ENCODE assay signal across 1 cellular context in the genomic region with DNA sequence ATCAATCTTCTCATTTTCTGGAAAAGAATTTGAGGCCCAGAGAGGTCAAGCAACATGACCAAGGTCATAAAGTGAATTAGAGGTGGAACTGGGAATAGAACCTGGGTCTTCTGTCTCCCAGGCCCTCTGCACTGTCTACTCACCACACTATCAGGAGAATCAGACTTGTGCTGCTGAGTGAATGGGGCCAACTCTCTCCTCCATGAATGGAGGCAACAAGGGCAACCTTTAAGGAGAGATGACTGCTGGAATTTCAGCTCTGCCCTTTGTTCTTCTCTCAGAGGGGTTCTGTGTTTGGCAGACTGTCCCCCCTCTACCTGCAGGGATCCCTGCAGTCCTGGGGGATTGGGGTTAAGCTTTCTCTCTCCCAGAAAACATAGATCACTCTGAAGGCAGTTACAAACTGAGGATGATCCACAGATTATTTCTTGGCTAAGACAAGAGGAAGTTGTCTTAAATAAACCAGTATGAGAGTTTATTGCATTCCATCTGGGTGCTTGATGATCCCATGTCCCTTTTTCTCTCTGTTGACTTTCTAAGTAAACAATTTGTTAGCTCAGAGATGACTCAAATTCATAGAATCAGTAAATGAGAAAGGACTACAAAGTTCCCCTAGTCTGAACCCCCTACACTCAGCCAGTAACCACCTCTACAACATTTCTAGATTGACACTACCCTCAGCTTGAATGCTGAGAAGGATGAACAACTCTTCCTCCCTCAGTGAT.
TF ChIP-seq lines count a peak whose summit lies in the region.

No MANE protein-coding gene starts in this region.

TF ChIP-seq in GM23338, 12 proteins besides CTCF, POLR2A, EP300 and RAD21 (continued from another document):
- TF ChIP-seq, protein P1, sequence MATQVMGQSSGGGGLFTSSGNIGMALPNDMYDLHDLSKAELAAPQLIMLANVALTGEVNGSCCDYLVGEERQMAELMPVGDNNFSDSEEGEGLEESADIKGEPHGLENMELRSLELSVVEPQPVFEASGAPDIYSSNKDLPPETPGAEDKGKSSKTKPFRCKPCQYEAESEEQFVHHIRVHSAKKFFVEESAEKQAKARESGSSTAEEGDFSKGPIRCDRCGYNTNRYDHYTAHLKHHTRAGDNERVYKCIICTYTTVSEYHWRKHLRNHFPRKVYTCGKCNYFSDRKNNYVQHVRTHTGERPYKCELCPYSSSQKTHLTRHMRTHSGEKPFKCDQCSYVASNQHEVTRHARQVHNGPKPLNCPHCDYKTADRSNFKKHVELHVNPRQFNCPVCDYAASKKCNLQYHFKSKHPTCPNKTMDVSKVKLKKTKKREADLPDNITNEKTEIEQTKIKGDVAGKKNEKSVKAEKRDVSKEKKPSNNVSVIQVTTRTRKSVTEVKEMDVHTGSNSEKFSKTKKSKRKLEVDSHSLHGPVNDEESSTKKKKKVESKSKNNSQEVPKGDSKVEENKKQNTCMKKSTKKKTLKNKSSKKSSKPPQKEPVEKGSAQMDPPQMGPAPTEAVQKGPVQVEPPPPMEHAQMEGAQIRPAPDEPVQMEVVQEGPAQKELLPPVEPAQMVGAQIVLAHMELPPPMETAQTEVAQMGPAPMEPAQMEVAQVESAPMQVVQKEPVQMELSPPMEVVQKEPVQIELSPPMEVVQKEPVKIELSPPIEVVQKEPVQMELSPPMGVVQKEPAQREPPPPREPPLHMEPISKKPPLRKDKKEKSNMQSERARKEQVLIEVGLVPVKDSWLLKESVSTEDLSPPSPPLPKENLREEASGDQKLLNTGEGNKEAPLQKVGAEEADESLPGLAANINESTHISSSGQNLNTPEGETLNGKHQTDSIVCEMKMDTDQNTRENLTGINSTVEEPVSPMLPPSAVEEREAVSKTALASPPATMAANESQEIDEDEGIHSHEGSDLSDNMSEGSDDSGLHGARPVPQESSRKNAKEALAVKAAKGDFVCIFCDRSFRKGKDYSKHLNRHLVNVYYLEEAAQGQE (IDR thresholded peaks at IDR 0.05; ENCODE audit: unreplicated experiment) = no peak
- TF ChIP-seq EZH2phosphoT487 (IDR thresholded peaks at IDR 0.05; ENCODE audit: unreplicated experiment) (no peak), ZNF331 (CRISPR knock-in tag; IDR thresholded peaks at IDR 0.05; ENCODE audit: low read depth) (no peak), STAT1 (IDR thresholded peaks at IDR 0.05; ENCODE audit: unreplicated experiment) (no peak), NANOG (IDR thresholded peaks at IDR 0.05; ENCODE audit: borderline replicate concordance) (no peak)
